ENCODE assay signal across 9 cellular contexts in the genomic region with DNA sequence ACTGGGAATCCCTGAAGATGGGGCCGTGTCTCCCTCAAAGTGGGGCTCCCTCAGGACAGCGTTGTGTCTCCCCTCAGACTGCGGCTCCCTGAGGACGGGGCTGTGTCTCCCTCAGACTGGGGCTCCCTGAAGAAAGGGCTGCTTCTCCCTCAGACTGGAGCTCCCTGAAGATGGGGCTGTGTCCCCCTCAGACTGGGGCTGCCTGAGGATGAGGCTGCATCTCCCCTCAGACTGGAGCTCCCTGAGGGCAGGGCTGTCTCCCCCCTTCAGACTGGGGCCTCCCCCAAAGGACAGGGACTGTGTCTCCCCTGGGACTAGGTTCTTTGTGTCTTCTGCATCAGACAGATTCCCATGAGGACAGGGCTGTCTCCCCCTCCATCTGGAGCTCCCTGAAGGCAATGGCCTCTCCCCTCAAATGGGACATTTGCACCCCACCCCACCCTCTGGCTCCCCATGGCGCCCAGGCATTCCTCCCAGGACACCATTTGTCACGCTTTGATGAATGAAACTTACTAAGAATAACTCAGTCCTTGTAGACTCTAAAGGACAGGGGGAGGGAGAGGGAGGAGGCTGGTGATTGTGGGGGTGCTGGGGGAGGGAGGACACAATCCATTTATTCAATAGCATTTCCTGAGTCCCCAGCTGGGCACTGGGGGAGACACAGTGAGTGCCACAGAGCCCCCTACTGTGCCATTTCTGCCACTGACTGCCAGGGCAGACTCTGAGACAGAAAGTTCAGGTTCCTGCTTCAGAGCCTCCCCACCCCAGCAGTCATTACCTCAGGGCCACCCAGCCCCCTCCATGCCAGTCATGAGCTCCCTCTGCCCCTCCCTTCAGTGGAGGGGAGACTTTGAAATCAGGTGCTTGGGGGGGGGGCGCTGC.
DNase-seq lines count a peak whose midpoint lies in the region; ATAC-seq and TF ChIP-seq lines count a peak whose summit lies in the region.
"Had no signal": no experiment of that assay in that cellular context is flagged by ENCODE, and none has a peak within 500 bp of the region (broad histone marks: within the 10 kb centered on the region; RNA-seq: fewer than 3 reads in every experiment).

No MANE protein-coding gene starts in this region.

- intact Hi-C loops in Calu3 (cut with micrococcal nuclease; ENCODE audit: unreplicated experiment) (loop anchor here (1.0 to 10.0 kb wide), 5 partner anchors 52 to 338 kb away; no protein-coding TSS in a partner anchor), vagina (cut with DNase I) (no loop called here)
- intact Hi-C loops in activated CD8-positive, alpha-beta T cell treated with anti-CD3 and anti-CD28 coated beads for 36 hours (cut with micrococcal nuclease) = no loop called here

- H3K27ac Mint-ChIP-seq in Calu3 (ENCODE audit: unreplicated experiment) (peak overlapping the region; percentile 86), HFFc6 (no peak overlapping the region)
- H3K27ac Mint-ChIP-seq in activated CD8-positive, alpha-beta T cell treated with anti-CD3 and anti-CD28 coated beads for 36 hours = no peak overlapping the region

- H3K4me1 ChIP-seq in vagina = peaks cover 14% of the 10 kb centered on the region

- H3K27me3 Mint-ChIP-seq in Calu3 (ENCODE audit: unreplicated experiment) (no peaks in the 10 kb centered on the region), HFFc6 (ENCODE audit: insufficient read depth) (peaks cover 8% of the 10 kb centered on the region; the same call in 1 of the 2 replicates)
- peaks cover 30% of the 10 kb centered on the region for H3K27me3 Mint-ChIP-seq in activated CD8-positive, alpha-beta T cell treated with anti-CD3 and anti-CD28 coated beads for 36 hours

- no peak for TF ChIP-seq POLR2A in vagina (IDR thresholded peaks at IDR 0.05)

- CTCF ChIA-PET in Calu3 (lab: Charles Lee) = interaction anchor here (1.2 to 2.2 kb wide), 7 partner anchors 53 to 336 kb away, joined by 3 to 9 read pairs (median 6); no protein-coding TSS in a partner anchor
- CTCF ChIA-PET in activated CD8-positive, alpha-beta T cell treated with anti-CD3 and anti-CD28 coated beads for 36 hours (lab: Charles Lee) = interaction anchor here (1.2 to 2.2 kb wide), 3 partner anchors 27 to 235 kb away, joined by 3 to 12 read pairs (median 5); a partner anchor contains a TSS

- no peak overlapping the region for H3K4me3 ChIP-seq in vagina
- H3K4me3 ChIP-seq: dorsolateral prefrontal cortex had no signal

- DNase-seq in Calu3 (peak; percentile 78), HFFc6 (no peak), kidney tubule cell (ENCODE audit: low spot score) (peak; percentile 76), vagina (ENCODE audit: extremely low spot score in 2 of 2) (no peak)
- peak; percentile 61 for DNase-seq in activated CD8-positive, alpha-beta T cell treated with anti-CD3 and anti-CD28 coated beads for 36 hours

- ATAC-seq in activated CD8-positive, alpha-beta T cell treated with anti-CD3 and anti-CD28 coated beads for 36 hours = no peak
- no peak for ATAC-seq in GM18873 (IDR thresholded peaks at IDR 0.05; ENCODE audit: low FRiP score, unreplicated experiment)
- ATAC-seq in GM19467 (IDR thresholded peaks at IDR 0.05; ENCODE audit: unreplicated experiment) = no peak
- no peak for ATAC-seq in GM21360 (IDR thresholded peaks at IDR 0.05; ENCODE audit: unreplicated experiment)

- H3K27me3 ChIP-seq in vagina = no peaks in the 10 kb centered on the region

- POLR2A ChIA-PET in activated CD8-positive, alpha-beta T cell treated with anti-CD3 and anti-CD28 coated beads for 36 hours (lab: Charles Lee) = interaction anchor here (1.1 kb wide), 1 partner anchor 243 kb away, joined by 3 read pairs; no protein-coding TSS in a partner anchor

- BruUV-seq in Calu3 (replicated peaks; lab: Mats Ljungman, UMichigan) = no TSS peak

- no peaks in the 10 kb centered on the region for H3K9me3 Mint-ChIP-seq in Calu3 (ENCODE audit: low read depth, unreplicated experiment)
- no peaks in the 10 kb centered on the region for H3K9me3 Mint-ChIP-seq in HFFc6
- no peaks in the 10 kb centered on the region for H3K9me3 Mint-ChIP-seq in activated CD8-positive, alpha-beta T cell treated with anti-CD3 and anti-CD28 coated beads for 36 hours

- H3K4me1 Mint-ChIP-seq in Calu3 (ENCODE audit: low read depth, unreplicated experiment) (peaks cover 68% of the 10 kb centered on the region), HFFc6 (ENCODE audit: low read depth) (peaks cover 34% of the 10 kb centered on the region)
- peaks cover 30% of the 10 kb centered on the region for H3K4me1 Mint-ChIP-seq in activated CD8-positive, alpha-beta T cell treated with anti-CD3 and anti-CD28 coated beads for 36 hours (ENCODE audit: low read depth)

- H3K36me3 ChIP-seq in vagina = no peaks in the 10 kb centered on the region

- TF ChIP-seq CTCF in Calu3 (IDR thresholded peaks at IDR 0.05; ENCODE audit: unreplicated experiment) (peak; percentile 71), HFFc6 (IDR thresholded peaks at IDR 0.05) (peak; percentile 57), vagina (IDR thresholded peaks at IDR 0.05) (no peak)
- no peak for TF ChIP-seq CTCF in activated CD8-positive, alpha-beta T cell treated with anti-CD3 and anti-CD28 coated beads for 36 hours (IDR thresholded peaks at IDR 0.05)

- H3K4me3 Mint-ChIP-seq in Calu3 (ENCODE audit: low read depth, unreplicated experiment) (no peak overlapping the region), HFFc6 (no peak overlapping the region)
- no peak overlapping the region for H3K4me3 Mint-ChIP-seq in activated CD8-positive, alpha-beta T cell treated with anti-CD3 and anti-CD28 coated beads for 36 hours

- H3K36me3 Mint-ChIP-seq in Calu3 (ENCODE audit: insufficient read depth, unreplicated experiment) = peaks cover 93% of the 10 kb centered on the region
- no peaks in the 10 kb centered on the region for H3K36me3 Mint-ChIP-seq in HFFc6 (ENCODE audit: low read depth)
- H3K36me3 Mint-ChIP-seq in activated CD8-positive, alpha-beta T cell treated with anti-CD3 and anti-CD28 coated beads for 36 hours (ENCODE audit: low read depth) = peaks cover 8% of the 10 kb centered on the region

- no peaks in the 10 kb centered on the region for H3K9me3 ChIP-seq in vagina

- no peak overlapping the region for H3K27ac ChIP-seq in vagina
- H3K27ac ChIP-seq: dorsolateral prefrontal cortex had no signal

Comparison
In these comparisons a context has a peak if more than half of its experiments do, and no peak if none do; other contexts are left out.
1. DNase-seq: peak in Calu3 (single experiment), activated CD8-positive, alpha-beta T cell treated with anti-CD3 and anti-CD28 coated beads for 36 hours (single experiment) and kidney tubule cell (single experiment); none in HFFc6 (single experiment) and vagina (0 of 2).
2. CTCF ChIP-seq: peak in Calu3 (single experiment) and HFFc6 (single experiment); none in activated CD8-positive, alpha-beta T cell treated with anti-CD3 and anti-CD28 coated beads for 36 hours (single experiment) and vagina (0 of 3).